9 cellular contexts compared by ENCODE assay signal in the genomic region with DNA sequence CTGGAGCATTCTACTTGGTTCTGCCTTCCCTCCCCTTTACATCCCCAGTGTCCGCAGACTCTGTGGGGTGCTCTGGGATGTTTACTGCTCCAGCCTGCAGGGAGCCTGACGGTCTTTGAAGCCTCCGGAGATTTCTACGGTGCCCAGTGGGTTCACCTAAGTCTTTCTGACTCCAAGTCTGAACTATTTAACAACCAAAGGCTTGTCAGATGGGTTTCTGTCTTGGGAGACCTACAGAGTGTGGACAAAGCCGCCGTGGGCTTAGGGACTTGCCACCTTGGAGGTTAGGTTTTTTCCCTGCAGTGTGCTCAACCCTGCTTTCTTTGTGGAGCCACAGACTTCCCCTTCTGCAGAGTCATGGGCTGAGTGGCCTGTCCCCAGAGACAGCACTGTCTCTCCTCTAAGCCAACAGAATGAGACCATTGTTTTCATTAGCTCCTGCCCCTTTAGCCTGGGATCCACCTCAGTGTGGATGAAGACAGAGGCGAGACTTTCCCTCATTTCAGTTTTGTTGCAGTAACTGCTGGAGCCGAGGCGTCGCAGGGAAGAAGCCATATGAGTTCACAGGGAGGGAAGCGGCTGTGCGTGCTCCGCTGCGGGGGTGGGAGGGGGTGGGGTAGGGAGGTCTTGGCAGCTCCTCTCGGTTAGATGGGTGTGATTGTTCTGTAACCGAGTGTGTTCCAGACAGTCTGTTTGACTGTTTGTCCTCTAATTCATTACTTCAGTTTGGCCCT.
DNase-seq lines count a peak whose midpoint lies in the region; ATAC-seq and TF ChIP-seq lines count a peak whose summit lies in the region.
"Had no signal": no experiment of that assay in that cellular context is flagged by ENCODE, and none has a peak within 500 bp of the region (broad histone marks: within the 10 kb centered on the region; RNA-seq: fewer than 3 reads in every experiment).

No MANE protein-coding gene starts in this region.

- H3K4me1 Mint-ChIP-seq in brain (peaks cover 78% of the 10 kb centered on the region), neural progenitor cell (peaks cover 36% of the 10 kb centered on the region)
- H3K4me1 Mint-ChIP-seq in CD4-positive, alpha-beta memory T cell: peaks cover 6 to 14% (median 11%) of the 10 kb centered on the region in 4 donors

- H3K27me3 Mint-ChIP-seq in brain: peaks cover 6% of the 10 kb centered on the region
- peaks cover 3% of the 10 kb centered on the region for H3K27me3 Mint-ChIP-seq in neural progenitor cell (ENCODE audit: insufficient read depth, low read depth)
- H3K27me3 Mint-ChIP-seq in CD4-positive, alpha-beta memory T cell: no peaks in the 10 kb centered on the region

- CTCF ChIA-PET in CD4-positive, alpha-beta memory T cell (lab: Charles Lee; ENCODE audit: partially characterized antibody): no interaction called here

- no peaks in the 10 kb centered on the region for H4K20me1 ChIP-seq in neural progenitor cell (ENCODE audit: low read depth)

- no peak overlapping the region for H3K4me3 ChIP-seq in neural progenitor cell
- no peak overlapping the region for H3K4me3 ChIP-seq in CD4-positive, alpha-beta memory T cell (ENCODE audit: low read length in 2 of 2)
- H3K4me3 ChIP-seq: A549 had no signal

- ATAC-seq in HG03039 (IDR thresholded peaks at IDR 0.05; ENCODE audit: unreplicated experiment): peak; percentile 59
- ATAC-seq: A549 had no signal

- TF ChIP-seq CTCF in brain (conservative IDR thresholded peaks at IDR 0.05) (no peak), neural progenitor cell (IDR thresholded peaks at IDR 0.05) (no peak)

- no peaks in the 10 kb centered on the region for H3K9me3 ChIP-seq in neural progenitor cell (ENCODE audit: low read depth)
- no peaks in the 10 kb centered on the region for H3K9me3 ChIP-seq in CD4-positive, alpha-beta memory T cell (ENCODE audit: control insufficient read depth in 1 of 2, low read length in 2 of 2)
- H3K9me3 ChIP-seq: A549 had no signal

- H2AFZ ChIP-seq in neural progenitor cell (replicated peaks): peak overlapping the region; percentile 88

- H3K9ac ChIP-seq in neural progenitor cell: no peak overlapping the region

- no peak overlapping the region for H3K27ac ChIP-seq in neural progenitor cell
- no peak overlapping the region for H3K27ac ChIP-seq in CD4-positive, alpha-beta memory T cell (ENCODE audit: low read depth, low read length)
- H3K27ac ChIP-seq: A549 had no signal

- H3K36me3 Mint-ChIP-seq in brain (no peaks in the 10 kb centered on the region), neural progenitor cell (no peaks in the 10 kb centered on the region)
- H3K36me3 Mint-ChIP-seq in CD4-positive, alpha-beta memory T cell: no peaks in the 10 kb centered on the region

- peak; percentile 38 to 77 for DNase-seq in NCI-H526 (lab: John Stamatoyannopoulos, UW)
- no peak for DNase-seq in NCI-H526 treated with DMSO at 0.1 percent for 48 hours (lab: John Stamatoyannopoulos, UW)
- DNase-seq in neural progenitor cell (ENCODE audit: low spot score): no peak
- no peak for DNase-seq in GF-D8 (lab: John Stamatoyannopoulos, UW)
- no peak for DNase-seq in NCI-H510A treated with DMSO at 0.1 percent for 48 hours (lab: John Stamatoyannopoulos, UW)
- no peak for DNase-seq in CD4-positive, alpha-beta memory T cell

- no peaks in the 10 kb centered on the region for H3K36me3 ChIP-seq in neural progenitor cell
- H3K36me3 ChIP-seq in CD4-positive, alpha-beta memory T cell (ENCODE audit: insufficient read depth, low read length): no peaks in the 10 kb centered on the region

- peaks cover 31% of the 10 kb centered on the region for H3K4me1 ChIP-seq in neural progenitor cell
- H3K4me1 ChIP-seq in CD4-positive, alpha-beta memory T cell (ENCODE audit: insufficient read depth, low read length): peaks cover 9% of the 10 kb centered on the region
- H3K4me1 ChIP-seq: A549 had no signal

- H3K4me3 Mint-ChIP-seq in brain: no peak overlapping the region
- H3K4me3 Mint-ChIP-seq in neural progenitor cell: no peak overlapping the region
- H3K4me3 Mint-ChIP-seq in CD4-positive, alpha-beta memory T cell: no peak overlapping the region

- POLR2A ChIA-PET in CD4-positive, alpha-beta memory T cell (lab: Charles Lee; ENCODE audit: partially characterized antibody): no interaction called here

- H3K9me3 Mint-ChIP-seq in brain (no peaks in the 10 kb centered on the region), neural progenitor cell (no peaks in the 10 kb centered on the region)
- no peaks in the 10 kb centered on the region for H3K9me3 Mint-ChIP-seq in CD4-positive, alpha-beta memory T cell

- no peaks in the 10 kb centered on the region for H3K27me3 ChIP-seq in neural progenitor cell
- peaks cover 2% of the 10 kb centered on the region for H3K27me3 ChIP-seq in CD4-positive, alpha-beta memory T cell (ENCODE audit: insufficient read depth, low read length)

- H3K27ac Mint-ChIP-seq in brain: peak overlapping the region in 4 of 5 experiments; percentile 47 to 88 (median 65)
- H3K27ac Mint-ChIP-seq in neural progenitor cell: no peak overlapping the region
- no peak overlapping the region for H3K27ac Mint-ChIP-seq in CD4-positive, alpha-beta memory T cell

- peak overlapping the region; percentile 42 for H3K4me2 ChIP-seq in neural progenitor cell
- H3K4me2 ChIP-seq: A549 had no signal

- intact Hi-C loops in CD4-positive, alpha-beta memory T cell (cut with micrococcal nuclease): no loop called here

- no peaks in the 10 kb centered on the region for H3K79me2 ChIP-seq in neural progenitor cell (ENCODE audit: low read depth)

- peaks cover 16% of the 10 kb centered on the region for H3F3A ChIP-seq in neural progenitor cell (ENCODE audit: low read depth)

Comparison
In these comparisons a context has a peak if more than half of its experiments do, and no peak if none do; other contexts are left out.
1. DNase-seq: peak in NCI-H526 (2 of 2); none in NCI-H526 treated with DMSO at 0.1 percent for 48 hours (single experiment), neural progenitor cell (single experiment), GF-D8 (single experiment), NCI-H510A treated with DMSO at 0.1 percent for 48 hours (single experiment) and CD4-positive, alpha-beta memory T cell (0 of 5).
2. H3K27ac Mint-ChIP-seq: peak in brain (4 of 5); none in neural progenitor cell (single experiment) and CD4-positive, alpha-beta memory T cell (0 of 7).